22 cellular contexts compared by ENCODE assay signal in the genomic region with DNA sequence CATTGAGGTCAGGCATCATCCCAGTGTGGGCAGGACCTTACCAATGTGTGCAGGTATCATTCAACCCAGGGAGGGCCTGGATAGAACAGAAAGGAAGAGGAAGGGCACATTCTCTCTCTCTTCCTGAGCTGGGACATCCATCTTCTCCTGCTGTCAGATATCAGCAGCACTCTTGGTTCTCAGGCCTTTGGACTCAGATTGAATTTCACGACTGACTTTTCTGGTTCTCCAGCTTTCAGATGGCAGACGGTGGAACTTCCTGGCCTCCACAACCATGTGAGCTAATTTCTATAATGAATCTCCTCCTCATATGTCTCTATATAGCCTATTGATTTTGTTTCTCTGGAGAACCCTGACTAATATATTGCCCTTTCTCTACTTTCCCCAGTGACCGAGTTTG.
"Had no signal": no experiment of that assay in that cellular context is flagged by ENCODE, and none has a peak within 500 bp of the region (broad histone marks: within the 10 kb centered on the region; RNA-seq: fewer than 3 reads in every experiment).

No MANE protein-coding gene starts in this region.

- H3K27me3 ChIP-seq: ascending aorta, breast epithelium, left lung, right atrium auricular region, testis, upper lobe of right lung had no signal

- H3K4me3 Mint-ChIP-seq: activated CD4-positive, alpha-beta T cell treated with anti-CD3 and anti-CD28 coated beads, Interleukin-2, amount 10 ng/mL, durations not matched to agents 7 days and 5 days had no signal

- H3K27ac Mint-ChIP-seq: activated CD4-positive, alpha-beta T cell treated with anti-CD3 and anti-CD28 coated beads, Interleukin-2, amount 10 ng/mL, durations not matched to agents 7 days and 5 days had no signal

- DNase-seq: activated CD4-positive, alpha-beta T cell treated with anti-CD3 and anti-CD28 coated beads, Interleukin-2, amount 10 ng/mL, durations not matched to agents 7 days and 5 days; activated CD8-positive, alpha-beta memory T cell treated with anti-CD3 and anti-CD28 coated beads, Interleukin-2, amount 50 U/mL, for 4 hours; activated effector memory CD4-positive, alpha-beta T cell treated with Interleukin-2 at 50 U/mL for 16 hours; activated naive CD4-positive, alpha-beta T cell treated with anti-CD3 and anti-CD28 coated beads, Interleukin-2, amount 50 U/mL, for 16 hours; activated T-cell treated with anti-CD3 and anti-CD28 coated beads, Interleukin-2, amount 50 U/mL, for 48 hours; erythroblast; head of caudate nucleus; kidney; midbrain; occipital lobe; stimulated activated CD4-positive, alpha-beta T cell treated with anti-CD3 and anti-CD28 coated beads, Interleukin-2, amount 100 ng/mL, for 24 hours; T1000; testis; upper lobe of right lung had no signal

- H3K4me1 ChIP-seq: ascending aorta, breast epithelium, left lung, prostate gland, right atrium auricular region, testis, upper lobe of right lung had no signal

- H3K27ac ChIP-seq: ascending aorta, breast epithelium, coronary artery, left lung, prostate gland, right atrium auricular region, testis, upper lobe of right lung had no signal

- H3K4me3 ChIP-seq: ascending aorta, breast epithelium, coronary artery, left lung, prostate gland, right atrium auricular region, testis, upper lobe of right lung had no signal

- H3K4me1 Mint-ChIP-seq: activated CD4-positive, alpha-beta T cell treated with anti-CD3 and anti-CD28 coated beads, Interleukin-2, amount 10 ng/mL, durations not matched to agents 7 days and 5 days had no signal

- ATAC-seq: activated CD4-positive, CD25-positive, alpha-beta regulatory T cell treated with anti-CD3 and anti-CD28 coated beads, Interleukin-2, amount 50 U/mL, for 24 hours; left lung; upper lobe of right lung had no signal

- H3K9me3 Mint-ChIP-seq: activated CD4-positive, alpha-beta T cell treated with anti-CD3 and anti-CD28 coated beads, Interleukin-2, amount 10 ng/mL, durations not matched to agents 7 days and 5 days had no signal

- FAIRE-seq: frontal cortex, kidney had no signal

- H3K36me3 ChIP-seq: ascending aorta, breast epithelium, left lung, prostate gland, right atrium auricular region, upper lobe of right lung had no signal

- H3K27me3 Mint-ChIP-seq: activated CD4-positive, alpha-beta T cell treated with anti-CD3 and anti-CD28 coated beads, Interleukin-2, amount 10 ng/mL, durations not matched to agents 7 days and 5 days had no signal

- H3K9me3 ChIP-seq: ascending aorta, breast epithelium, left lung, prostate gland, right atrium auricular region, testis, upper lobe of right lung had no signal
